In the genomic region with DNA sequence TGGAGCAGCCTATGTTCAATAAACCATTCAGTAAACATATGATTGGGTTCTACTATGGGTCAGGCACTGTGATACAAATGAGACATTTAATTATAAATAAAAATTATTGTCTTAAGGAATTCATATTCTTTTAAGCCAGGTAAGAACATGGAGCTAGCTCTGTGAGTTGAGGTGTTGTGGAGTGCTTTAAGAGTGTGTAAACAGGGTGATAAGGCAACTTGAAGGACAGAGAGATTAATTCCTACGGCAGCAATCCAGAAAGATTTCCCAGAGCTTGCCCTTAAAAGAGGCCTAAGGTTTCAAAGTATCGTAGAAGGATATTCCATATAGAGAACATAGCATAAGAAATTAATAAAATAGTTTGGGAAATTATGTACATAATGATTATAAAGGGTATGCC, we compare ENCODE assay signal across 9 cellular contexts.
"Had no signal": no experiment of that assay in that cellular context is flagged by ENCODE, and none has a peak within 500 bp of the region (broad histone marks: within the 10 kb centered on the region; RNA-seq: fewer than 3 reads in every experiment).

No MANE protein-coding gene starts in this region.

- H3K27ac ChIP-seq: GM23248 had no signal

- H3K4me1 ChIP-seq: HAP-1 had no signal

- DNase-seq: GM23248, GOT3, H7, H9, HCEC 1CT, HFFc6 had no signal

- H3K36me3 ChIP-seq: HAP-1 had no signal

- H3K27ac Mint-ChIP-seq: GM23338, H9, HFFc6 had no signal

- ATAC-seq: GM23338, HCT116 had no signal

- H3K4me3 ChIP-seq: GM23248, GM23338, HAP-1 had no signal

- H3K4me3 Mint-ChIP-seq: GM23338, H9, HFFc6 had no signal
